8 cellular contexts compared by ENCODE assay signal in genomic region chr1:154970631-154971340, GRCh38. TPM values are rescaled to one million over a fixed set of nuclear protein-coding genes. Genes with fewer than 3 reads are reported as not detected.
DNase-seq lines count a peak whose midpoint lies in the region; ATAC-seq and TF ChIP-seq lines count a peak whose summit lies in the region.

TSS of gene SHC1 (minus strand) at chr1:154970747. CDS start at chr1:154970526, 221 bp downstream.

- H3K27ac Mint-ChIP-seq in activated CD8-positive, alpha-beta memory T cell treated with anti-CD3 and anti-CD28 coated beads, Interleukin-2, amount 10 ng/mL, durations not matched to agents 7 days and 5 days, result peak within 1 kb of the TSS; percentile 56

- H3K9me3 ChIP-seq in mucosa of stomach (ENCODE audit: control insufficient read depth, low read length), result no peaks in the 10 kb centered on the region
- no peaks in the 10 kb centered on the region for H3K9me3 ChIP-seq in thoracic aorta

- peak within 1 kb of the TSS; percentile 98 to 99 for H3K27ac ChIP-seq in thoracic aorta

- H3K27me3 ChIP-seq in mucosa of stomach (ENCODE audit: control insufficient read depth, insufficient read depth, low read length), result no peaks in the 10 kb centered on the region
- H3K27me3 ChIP-seq in thoracic aorta (replicated peaks; ENCODE audit: insufficient read depth), result no peaks in the 10 kb centered on the region

- H3K4me3 ChIP-seq in mucosa of stomach (ENCODE audit: low read length) (no peak within 1 kb of the TSS), thoracic aorta (peak within 1 kb of the TSS; percentile 83)

- no peak within 1 kb of the TSS for H3K4me3 Mint-ChIP-seq in activated CD8-positive, alpha-beta memory T cell treated with anti-CD3 and anti-CD28 coated beads, Interleukin-2, amount 10 ng/mL, durations not matched to agents 7 days and 5 days

- H3K27me3 Mint-ChIP-seq in activated CD8-positive, alpha-beta memory T cell treated with anti-CD3 and anti-CD28 coated beads, Interleukin-2, amount 10 ng/mL, durations not matched to agents 7 days and 5 days, result no peaks in the 10 kb centered on the region

- peaks cover 16% of the 10 kb centered on the region for H3K36me3 ChIP-seq in mucosa of stomach (ENCODE audit: control insufficient read depth, insufficient read depth, low read length)
- peaks cover 17% of the 10 kb centered on the region for H3K36me3 ChIP-seq in thoracic aorta

- H3K9ac ChIP-seq in mucosa of stomach (ENCODE audit: low read length), result peak within 1 kb of the TSS; percentile 65

- no peak for ATAC-seq in activated CD8-positive, alpha-beta memory T cell treated with anti-CD3 and anti-CD28 coated beads, Interleukin-2, amount 10 ng/mL, durations not matched to agents 7 days and 5 days
- ATAC-seq in thoracic aorta (ENCODE audit: insufficient number of reproducible peaks, low FRiP score, low read depth), result peak; percentile 16

- H3K4me1 ChIP-seq in mucosa of stomach (ENCODE audit: control insufficient read depth, insufficient read depth, low read length) (peaks cover 50% of the 10 kb centered on the region), thoracic aorta (ENCODE audit: control insufficient read depth in 1 of 2, low read depth in 2 of 2) (peaks cover 33 to 51% of the 10 kb centered on the region in 2 donors)

- no peaks in the 10 kb centered on the region for H3K9me3 Mint-ChIP-seq in activated CD8-positive, alpha-beta memory T cell treated with anti-CD3 and anti-CD28 coated beads, Interleukin-2, amount 10 ng/mL, durations not matched to agents 7 days and 5 days (ENCODE audit: low read depth)

- TF ChIP-seq CTCF in thoracic aorta (IDR thresholded peaks at IDR 0.05), result no peak

- peak; percentile 56 for DNase-seq in activated CD8-positive, alpha-beta memory T cell treated with anti-CD3 and anti-CD28 coated beads, Interleukin-2, amount 10 ng/mL, durations not matched to agents 7 days and 5 days
- DNase-seq in activated CD8-positive, alpha-beta memory T cell treated with anti-CD3 and anti-CD28 coated beads for 24 hours, result no peak
- peak; percentile 85 for DNase-seq in NCI-H2227 treated with DMSO at 0.1 percent for 48 hours (lab: John Stamatoyannopoulos, UW)
- peak; percentile 71 for DNase-seq in activated CD8-positive, alpha-beta memory T cell treated with anti-CD3 and anti-CD28 coated beads, Interleukin-2, amount 50 U/mL, for 48 hours
- peak; percentile 96 for DNase-seq in fibroblast of gingiva (ENCODE audit: low read depth)
- DNase-seq in thoracic aorta (ENCODE audit: low spot score), result peak; percentile 77
- DNase-seq in NOMO-1 treated with DMSO at 0.1 percent for 48 hours (lab: John Stamatoyannopoulos, UW; ENCODE audit: unreplicated experiment), result no peak

- CTCF ChIA-PET in activated CD8-positive, alpha-beta memory T cell treated with anti-CD3 and anti-CD28 coated beads, Interleukin-2, amount 10 ng/mL, durations not matched to agents 7 days and 5 days (lab: Charles Lee), result interaction anchor here (1.2 to 4.7 kb wide), 8 partner anchors 9 to 114 kb away, joined by 3 to 17 read pairs (median 6); partner anchors contain the start of genes FLAD1 and PYGO2

- peaks cover 10% of the 10 kb centered on the region for H3K36me3 Mint-ChIP-seq in activated CD8-positive, alpha-beta memory T cell treated with anti-CD3 and anti-CD28 coated beads, Interleukin-2, amount 10 ng/mL, durations not matched to agents 7 days and 5 days

- peaks cover 43% of the 10 kb centered on the region for H3K4me1 Mint-ChIP-seq in activated CD8-positive, alpha-beta memory T cell treated with anti-CD3 and anti-CD28 coated beads, Interleukin-2, amount 10 ng/mL, durations not matched to agents 7 days and 5 days

RNA-seq across cellular contexts. Expression of gene SHC1, which starts in this region (rescaled TPM):
- total RNA-seq in activated CD8-positive, alpha-beta memory T cell treated with anti-CD3 and anti-CD28 coated beads, Interleukin-2, amount 10 ng/mL, durations not matched to agents 7 days and 5 days, result 10 to 100 TPM; 48.0 to 57.4 TPM
- total RNA-seq in thoracic aorta, result 100 to 1,000 TPM; 129 to 174 TPM

Comparison
In these comparisons a context has a peak if more than half of its experiments do, and no peak if none do; other contexts are left out.
1. DNase-seq: peak in activated CD8-positive, alpha-beta memory T cell treated with anti-CD3 and anti-CD28 coated beads, Interleukin-2, amount 10 ng/mL, durations not matched to agents 7 days and 5 days (single experiment), NCI-H2227 treated with DMSO at 0.1 percent for 48 hours (single experiment), activated CD8-positive, alpha-beta memory T cell treated with anti-CD3 and anti-CD28 coated beads, Interleukin-2, amount 50 U/mL, for 48 hours (single experiment), fibroblast of gingiva (single experiment) and thoracic aorta (single experiment); none in activated CD8-positive, alpha-beta memory T cell treated with anti-CD3 and anti-CD28 coated beads for 24 hours (single experiment) and NOMO-1 treated with DMSO at 0.1 percent for 48 hours (single experiment).